Comparison of ENCODE assay signal across 13 cellular contexts in the genomic region with DNA sequence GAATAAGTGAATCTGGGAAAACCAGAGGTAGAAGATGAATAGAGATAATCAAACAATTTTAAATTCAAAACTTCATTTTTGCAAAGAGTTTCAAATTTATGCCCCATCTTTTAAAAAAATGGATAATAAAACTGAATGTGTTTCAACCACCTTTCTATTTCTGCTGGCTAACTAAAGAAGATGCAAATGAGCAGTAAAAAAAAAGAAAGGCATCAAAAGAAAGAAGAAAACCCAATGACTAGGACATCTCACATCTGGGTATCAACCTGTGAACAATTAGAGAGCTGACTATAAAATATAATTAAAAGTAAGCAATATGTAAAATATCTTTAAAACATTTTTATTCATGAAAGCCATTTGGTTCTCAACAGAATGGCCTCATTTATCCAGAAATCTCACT. TPM values are rescaled to one million over a fixed set of nuclear protein-coding genes. Genes with fewer than 3 reads are reported as not detected.
A peak's percentile ranks its signal among the peaks of the same experiment; 100 is the strongest.
DNase-seq lines count a peak whose midpoint lies in the region; ATAC-seq, FAIRE-seq and TF ChIP-seq lines count a peak whose summit lies in the region.
"Had no signal": no experiment of that assay in that cellular context is flagged by ENCODE, and none has a peak within 500 bp of the region (broad histone marks: within the 10 kb centered on the region; RNA-seq: fewer than 3 reads in every experiment).

No MANE protein-coding gene starts in this region.

- RAD21 ChIA-PET in GM12878 (lab: Charles Lee; ENCODE audit: unreplicated experiment), result interaction anchor here (1.1 to 4.1 kb wide), 3 partner anchors 20 to 124 kb away, joined by 3 to 12 read pairs (median 4); partner anchors contain the start of gene GTF3C3

- TF ChIP-seq POLR2A in GM12878 (IDR thresholded peaks at IDR 0.05; ENCODE audit: low read depth, low read length), result no peak
- TF ChIP-seq POLR2A in sigmoid colon (IDR thresholded peaks at IDR 0.05), result no peak

- H3K9ac ChIP-seq in HUES6 (ENCODE audit: low read length) (no peak overlapping the region), GM12878 (ENCODE audit: control insufficient read depth, insufficient read depth, low read length) (no peak overlapping the region), neural cell (ENCODE audit: low read length) (peak overlapping the region; percentile 95)

- POLR2A ChIA-PET in GM12878 (lab: Charles Lee), result no interaction called here

- no peak for TF ChIP-seq EP300 in GM12878 (IDR thresholded peaks at IDR 0.05; ENCODE audit: borderline replicate concordance in 1 of 2, control insufficient read depth in 1 of 2, low read depth in 2 of 2, low read length in 2 of 2)
- TF ChIP-seq EP300 in neural cell (conservative IDR thresholded peaks at IDR 0.05; ENCODE audit: poor library complexity, severe bottlenecking), result no peak
- TF ChIP-seq EP300 in sigmoid colon (IDR thresholded peaks at IDR 0.05), result no peak

- TF ChIP-seq CTCF in GM12878 (IDR thresholded peaks at IDR 0.05 in 2 of 3, conservative IDR thresholded peaks at IDR 0.05 in 1 of 3; ENCODE audit: control insufficient read depth in 2 of 3, extremely low read depth in 1 of 3, insufficient read depth in 1 of 3, low read depth in 3 of 3, low read length in 3 of 3), result no peak
- no peak for TF ChIP-seq CTCF in neural cell (IDR thresholded peaks at IDR 0.05; ENCODE audit: poor library complexity, severe bottlenecking)
- TF ChIP-seq CTCF in sigmoid colon (IDR thresholded peaks at IDR 0.05), result no peak

- H3K4me1 ChIP-seq in HUES6 (ENCODE audit: control insufficient read depth, insufficient read depth, low read length) (peaks cover 9% of the 10 kb centered on the region), GM12878 (ENCODE audit: control insufficient read depth, insufficient read depth, low read length) (peaks cover 4% of the 10 kb centered on the region; the same call in 1 of the 2 replicates), sigmoid colon (peaks cover 0 to 24% (median 16%) of the 10 kb centered on the region in 4 donors)

- DNase-seq in T-helper 1 cell, result no peak
- DNase-seq in GM12878 (ENCODE audit: low read depth, low spot score), result no peak
- no peak for DNase-seq in sigmoid colon
- no peak for DNase-seq in NCI-H446 (lab: John Stamatoyannopoulos, UW)
- DNase-seq in effector memory CD8-positive, alpha-beta T cell, result no peak
- DNase-seq: ACHN, Calu3, NCI-H2107, upper lobe of left lung had no signal

- peaks cover 5% of the 10 kb centered on the region for H3K9me3 Mint-ChIP-seq in T-helper 1 cell treated with Interleukin-12 subunit alpha and Interleukin-12 subunit beta and Interleukin-4 antibody, amounts not matched to agents 30 μg/mL and 1 μg/mL, for 36 hours
- no peaks in the 10 kb centered on the region for H3K9me3 Mint-ChIP-seq in effector memory CD8-positive, alpha-beta T cell
- H3K9me3 Mint-ChIP-seq: dendritic cell treated with granulocyte-macrophage colony-stimulating factor and Interleukin-4, amounts not matched to agents 40 ng/mL and 50 ng/mL, for 4 days had no signal

- H3F3A ChIP-seq in neural cell (ENCODE audit: insufficient read depth, low read length, poor library complexity, severe bottlenecking), result no peaks in the 10 kb centered on the region

- peaks cover 21% of the 10 kb centered on the region for H3K36me3 Mint-ChIP-seq in T-helper 1 cell treated with Interleukin-12 subunit alpha and Interleukin-12 subunit beta and Interleukin-4 antibody, amounts not matched to agents 30 μg/mL and 1 μg/mL, for 36 hours (ENCODE audit: low read depth)
- peaks cover 16% of the 10 kb centered on the region for H3K36me3 Mint-ChIP-seq in effector memory CD8-positive, alpha-beta T cell (ENCODE audit: insufficient read depth)

- H3K27me3 ChIP-seq in HUES6 (ENCODE audit: control insufficient read depth, insufficient read depth, low read length), result peaks cover 10% of the 10 kb centered on the region
- no peaks in the 10 kb centered on the region for H3K27me3 ChIP-seq in GM12878 (replicated peaks in 1 of 2; ENCODE audit: control insufficient read depth in 2 of 2, insufficient read depth in 2 of 2, low read length in 1 of 2)
- no peaks in the 10 kb centered on the region for H3K27me3 ChIP-seq in neural cell (ENCODE audit: insufficient read depth, low read depth, low read length)
- H3K27me3 ChIP-seq in sigmoid colon, result no peaks in the 10 kb centered on the region
- H3K27me3 ChIP-seq: upper lobe of left lung had no signal

- no peak for FAIRE-seq in GM12878 (lab: Jason Lieb, UNC)

- peak overlapping the region; percentile 98 for H3K4me3 Mint-ChIP-seq in T-helper 1 cell treated with Interleukin-12 subunit alpha and Interleukin-12 subunit beta and Interleukin-4 antibody, amounts not matched to agents 30 μg/mL and 1 μg/mL, for 36 hours
- no peak overlapping the region for H3K4me3 Mint-ChIP-seq in effector memory CD8-positive, alpha-beta T cell
- H3K4me3 Mint-ChIP-seq: dendritic cell treated with granulocyte-macrophage colony-stimulating factor and Interleukin-4, amounts not matched to agents 40 ng/mL and 50 ng/mL, for 4 days had no signal

- no peaks in the 10 kb centered on the region for H3K27me3 Mint-ChIP-seq in T-helper 1 cell treated with Interleukin-12 subunit alpha and Interleukin-12 subunit beta and Interleukin-4 antibody, amounts not matched to agents 30 μg/mL and 1 μg/mL, for 36 hours (ENCODE audit: low read depth)
- H3K27me3 Mint-ChIP-seq in effector memory CD8-positive, alpha-beta T cell, result no peaks in the 10 kb centered on the region

- SMC1A ChIA-PET in GM12878 (lab: Charles Lee; ENCODE audit: uncharacterized antibody, unreplicated experiment), result interaction anchor here (0.7 to 1.4 kb wide), 2 partner anchors 9 to 774 kb away, joined by 3 read pairs; no protein-coding TSS in a partner anchor

- CTCF ChIA-PET in GM12878 (lab: Yijun Ruan, JAX), result interaction anchor here (1.1 to 2.0 kb wide), 2 partner anchors 9 to 267 kb away, joined by 4 to 5 read pairs; no protein-coding TSS in a partner anchor

- H3K9me3 ChIP-seq in HUES6 (ENCODE audit: control insufficient read depth, insufficient read depth, low read depth, low read length) (no peaks in the 10 kb centered on the region), GM12878 (replicated peaks; ENCODE audit: control insufficient read depth, insufficient read depth, low read length) (no peaks in the 10 kb centered on the region; the same call in 2 of the 3 replicates), neural cell (ENCODE audit: low read length) (no peaks in the 10 kb centered on the region), sigmoid colon (no peaks in the 10 kb centered on the region)
- H3K9me3 ChIP-seq: upper lobe of left lung had no signal

- no peak for ATAC-seq in GM12878
- ATAC-seq in effector memory CD8-positive, alpha-beta T cell (replicated peaks), result no peak

- no peaks in the 10 kb centered on the region for H3K9me2 ChIP-seq in neural cell (ENCODE audit: insufficient read depth, low read length)

- H3K27ac ChIP-seq in HUES6 (ENCODE audit: low read depth, low read length), result no peak overlapping the region
- H3K27ac ChIP-seq in GM12878 (ENCODE audit: control insufficient read depth, insufficient read depth), result no peak overlapping the region
- H3K27ac ChIP-seq in neural cell (ENCODE audit: low read length), result peak overlapping the region; percentile 93
- no peak overlapping the region for H3K27ac ChIP-seq in sigmoid colon
- H3K27ac ChIP-seq: upper lobe of left lung had no signal

- H3K4me3 ChIP-seq in HUES6 (ENCODE audit: low read depth, low read length), result peak overlapping the region; percentile 93
- no peak overlapping the region for H3K4me3 ChIP-seq in GM12878
- H3K4me3 ChIP-seq in neural cell (ENCODE audit: low read length), result peak overlapping the region; percentile 88
- H3K4me3 ChIP-seq in sigmoid colon, result no peak overlapping the region

- H3K79me2 ChIP-seq in GM12878 (ENCODE audit: control insufficient read depth, insufficient read depth, low read length) (peaks cover 24% of the 10 kb centered on the region), neural cell (replicated peaks; ENCODE audit: insufficient read depth, low read length) (peaks cover 74% of the 10 kb centered on the region)

- no peak for TF ChIP-seq RAD21 in GM12878 (IDR thresholded peaks at IDR 0.05; ENCODE audit: insufficient read depth, low read depth, low read length)
- no peak for TF ChIP-seq RAD21 in neural cell (conservative IDR thresholded peaks at IDR 0.05)

- H2AFZ ChIP-seq in GM12878 (ENCODE audit: control insufficient read depth, low read depth, low read length), result no peak overlapping the region
- H2AFZ ChIP-seq in neural cell (ENCODE audit: low read depth, low read length), result no peak overlapping the region

- H3K4me2 ChIP-seq in GM12878 (ENCODE audit: control insufficient read depth, insufficient read depth), result peak overlapping the region; percentile 78; the same call in 1 of the 2 replicates
- peak overlapping the region; percentile 76 for H3K4me2 ChIP-seq in neural cell (ENCODE audit: low read length)

- BruUV-seq in GM12878 (replicated peaks; lab: Mats Ljungman, UMichigan), result no TSS peak

- peaks cover 1% of the 10 kb centered on the region for H3K36me3 ChIP-seq in HUES6 (ENCODE audit: control insufficient read depth, insufficient read depth, low read length)
- no peaks in the 10 kb centered on the region; a peak in 1 of 4 replicates for H3K36me3 ChIP-seq in GM12878 (ENCODE audit: control insufficient read depth in 2 of 2, insufficient read depth in 2 of 2, low read length in 1 of 2)
- H3K36me3 ChIP-seq in neural cell (ENCODE audit: insufficient read depth, low read length), result no peaks in the 10 kb centered on the region
- no peaks in the 10 kb centered on the region for H3K36me3 ChIP-seq in sigmoid colon
- H3K36me3 ChIP-seq: upper lobe of left lung had no signal

- peaks cover 48% of the 10 kb centered on the region for H3K4me1 Mint-ChIP-seq in T-helper 1 cell treated with Interleukin-12 subunit alpha and Interleukin-12 subunit beta and Interleukin-4 antibody, amounts not matched to agents 30 μg/mL and 1 μg/mL, for 36 hours (ENCODE audit: low read depth)
- peaks cover 15 to 26% of the 10 kb centered on the region in 2 donors for H3K4me1 Mint-ChIP-seq in effector memory CD8-positive, alpha-beta T cell (ENCODE audit: low read depth in 2 of 2)

- H4K20me1 ChIP-seq in GM12878 (ENCODE audit: control insufficient read depth, insufficient read depth) (no peaks in the 10 kb centered on the region), neural cell (ENCODE audit: insufficient read depth) (no peaks in the 10 kb centered on the region)

- intact Hi-C loops in GM12878 (cut with micrococcal nuclease; ENCODE audit: unreplicated experiment) (no loop called here), sigmoid colon (cut with DNase I) (loop anchor here (10.0 kb wide), 1 partner anchor 271 kb away; no protein-coding TSS in a partner anchor)

- in situ Hi-C loops in GM12878 (cut with MboI), result no loop called here

- no peak overlapping the region for H3K27ac Mint-ChIP-seq in T-helper 1 cell treated with Interleukin-12 subunit alpha and Interleukin-12 subunit beta and Interleukin-4 antibody, amounts not matched to agents 30 μg/mL and 1 μg/mL, for 36 hours
- no peak overlapping the region for H3K27ac Mint-ChIP-seq in effector memory CD8-positive, alpha-beta T cell
- H3K27ac Mint-ChIP-seq: dendritic cell treated with granulocyte-macrophage colony-stimulating factor and Interleukin-4, amounts not matched to agents 40 ng/mL and 50 ng/mL, for 4 days had no signal

RNA-seq across cellular contexts. Expression of gene PGAP1, which starts 2.5 kb away (rescaled TPM):
- total RNA-seq in GM12878 (2013; cell fraction: nucleolus; rRNA removed), result 42.3 and 43.5 TPM in 2 replicates
- total RNA-seq in GM12878 (2014; rRNA removed), result 2.9 and 4.0 TPM in 2 replicates
- total RNA-seq in GM12878 (2014; rRNA removed; fragmentation: Illumina TruSeq; extraction: Trizol), result 3.8 and 4.1 TPM in 2 replicates
- 4.4 and 4.7 TPM in 2 replicates for total RNA-seq in GM12878 (2021)
- 1.4 TPM for polyA plus RNA-seq in GM12878 (2011; ENCODE audit: low read depth)
- polyA plus RNA-seq in GM12878 (2011; rRNA removed), result 3.7 and 5.2 TPM in 2 replicates
- 1.2 and 1.8 TPM in 2 replicates for polyA plus RNA-seq in GM12878 (2011; cell fraction: cytosol; rRNA removed)
- 5.5 and 6.0 TPM in 2 replicates for polyA plus RNA-seq in GM12878 (2011; cell fraction: nucleus; rRNA removed)
- polyA plus RNA-seq in GM12878 (2012), result 2.5 and 3.2 TPM in 2 replicates
- polyA plus RNA-seq in GM12878 (2014; fragmentation: Illumina TruSeq; extraction: Trizol), result 3.8 and 4.9 TPM in 2 replicates
- polyA plus RNA-seq in GM12878 (2014; fragmentation: Nextera tagmentation; extraction: Ambion mirVana), result under 1 TPM; 0.75 to 1.00 TPM
- polyA plus RNA-seq in GM12878 (2014; rRNA removed), result 2.7 and 2.8 TPM in 2 replicates
- polyA plus RNA-seq in GM12878 (2016; fragmentation: Nextera tagmentation; extraction: Ambion mirVana), result 1 to 10 TPM; 2.9 to 3.0 TPM
- 4.2 and 4.5 TPM in 2 replicates for polyA minus RNA-seq in GM12878 (2011; rRNA and poly(A)+ RNA removed)
- polyA minus RNA-seq in GM12878 (2011; cell fraction: cytosol; rRNA and poly(A)+ RNA removed), result 1.1 and 2.1 TPM in 2 replicates
- polyA minus RNA-seq in GM12878 (2011; cell fraction: nucleus; rRNA and poly(A)+ RNA removed), result 6.2 and 9.5 TPM in 2 replicates
- 54.8 and 63.3 TPM in 2 replicates for polyA plus RNA-seq in neural cell
- 172 and 213 TPM in 2 replicates for polyA minus RNA-seq in neural cell
- total RNA-seq in sigmoid colon, result 10 to 100 TPM in 1 of 4 donors, 1 to 10 TPM in 3; 6.6 to 14.0 (median 8.1) TPM
- 1 to 10 TPM in 2 of 3 donors, under 1 TPM in 1; 0.46 to 2.3 (median 1.2) TPM for polyA plus RNA-seq in sigmoid colon

Comparison
In these comparisons a context has a peak if more than half of its experiments do, and no peak if none do; other contexts are left out.
1. H3K4me3 ChIP-seq: peak in HUES6 (single experiment) and neural cell (single experiment); none in GM12878 (single experiment) and sigmoid colon (0 of 4).